ENCODE assay signal across 1 cellular context in the genomic region with DNA sequence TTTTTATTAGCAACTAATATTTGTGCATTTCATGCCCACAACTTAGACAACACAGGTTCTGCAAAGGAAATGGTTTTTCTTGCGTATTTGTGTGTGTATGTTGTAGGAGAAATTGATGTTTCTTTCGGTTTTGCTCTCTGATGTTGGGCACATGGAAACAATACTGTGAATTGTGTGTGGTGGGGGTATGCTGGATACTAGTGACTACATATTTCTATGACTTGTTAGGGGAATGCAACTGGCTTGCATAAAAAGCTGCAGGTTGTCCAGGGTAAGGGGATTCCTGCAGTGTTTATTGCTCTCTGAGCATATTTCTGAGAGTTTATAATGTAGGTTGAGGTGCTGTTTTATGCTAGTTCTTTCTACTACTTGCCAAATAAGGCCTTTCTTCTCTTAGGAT.
TF ChIP-seq lines count a peak whose summit lies in the region.

No MANE protein-coding gene starts in this region.

TF ChIP-seq in HCT116, 20 proteins besides CTCF, POLR2A, EP300 and RAD21 (continued from another document):
- no peak for TF ChIP-seq CBX3 (IDR thresholded peaks at IDR 0.05; ENCODE audit: low read depth)
- TF ChIP-seq, protein P1, sequence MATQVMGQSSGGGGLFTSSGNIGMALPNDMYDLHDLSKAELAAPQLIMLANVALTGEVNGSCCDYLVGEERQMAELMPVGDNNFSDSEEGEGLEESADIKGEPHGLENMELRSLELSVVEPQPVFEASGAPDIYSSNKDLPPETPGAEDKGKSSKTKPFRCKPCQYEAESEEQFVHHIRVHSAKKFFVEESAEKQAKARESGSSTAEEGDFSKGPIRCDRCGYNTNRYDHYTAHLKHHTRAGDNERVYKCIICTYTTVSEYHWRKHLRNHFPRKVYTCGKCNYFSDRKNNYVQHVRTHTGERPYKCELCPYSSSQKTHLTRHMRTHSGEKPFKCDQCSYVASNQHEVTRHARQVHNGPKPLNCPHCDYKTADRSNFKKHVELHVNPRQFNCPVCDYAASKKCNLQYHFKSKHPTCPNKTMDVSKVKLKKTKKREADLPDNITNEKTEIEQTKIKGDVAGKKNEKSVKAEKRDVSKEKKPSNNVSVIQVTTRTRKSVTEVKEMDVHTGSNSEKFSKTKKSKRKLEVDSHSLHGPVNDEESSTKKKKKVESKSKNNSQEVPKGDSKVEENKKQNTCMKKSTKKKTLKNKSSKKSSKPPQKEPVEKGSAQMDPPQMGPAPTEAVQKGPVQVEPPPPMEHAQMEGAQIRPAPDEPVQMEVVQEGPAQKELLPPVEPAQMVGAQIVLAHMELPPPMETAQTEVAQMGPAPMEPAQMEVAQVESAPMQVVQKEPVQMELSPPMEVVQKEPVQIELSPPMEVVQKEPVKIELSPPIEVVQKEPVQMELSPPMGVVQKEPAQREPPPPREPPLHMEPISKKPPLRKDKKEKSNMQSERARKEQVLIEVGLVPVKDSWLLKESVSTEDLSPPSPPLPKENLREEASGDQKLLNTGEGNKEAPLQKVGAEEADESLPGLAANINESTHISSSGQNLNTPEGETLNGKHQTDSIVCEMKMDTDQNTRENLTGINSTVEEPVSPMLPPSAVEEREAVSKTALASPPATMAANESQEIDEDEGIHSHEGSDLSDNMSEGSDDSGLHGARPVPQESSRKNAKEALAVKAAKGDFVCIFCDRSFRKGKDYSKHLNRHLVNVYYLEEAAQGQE (IDR thresholded peaks at IDR 0.05; ENCODE audit: low read depth) = no peak
- no peak for TF ChIP-seq EGR1 (IDR thresholded peaks at IDR 0.05; ENCODE audit: low read depth)
- no peak for TF ChIP-seq SRF (IDR thresholded peaks at IDR 0.05; ENCODE audit: low read depth)
